1 cellular context compared by ENCODE assay signal in genomic region chr19:2329162-2329505, GRCh38.
A peak's percentile ranks its signal among the peaks of the same experiment; 100 is the strongest.
TF ChIP-seq lines count a peak whose summit lies in the region.

No MANE protein-coding gene starts in this region.

TF ChIP-seq in WTC11, 78 proteins besides CTCF, POLR2A, EP300 and RAD21 (continued from another document):
- TF ChIP-seq PRDM15 (CRISPR knock-in tag; IDR thresholded peaks at IDR 0.05) = peak; percentile 52; the same call in 1 of the 2 replicates
- no peak for TF ChIP-seq ZNF671 (CRISPR knock-in tag; IDR thresholded peaks at IDR 0.05)
- no peak for TF ChIP-seq CDX4 (CRISPR knock-in tag; IDR thresholded peaks at IDR 0.05; ENCODE audit: borderline replicate concordance)
- 0 out of 2 replicates have a peak, but pooled peaks have one; percentile 8 for TF ChIP-seq FOXP1 (CRISPR knock-in tag; IDR thresholded peaks at IDR 0.05; ENCODE audit: borderline replicate concordance)
- TF ChIP-seq CREM (CRISPR knock-in tag; IDR thresholded peaks at IDR 0.05) = no peak
- TF ChIP-seq ERG (CRISPR knock-in tag; IDR thresholded peaks at IDR 0.05) = no peak
TF ChIP-seq in WTC11: peak in this region for 2.
